Comparison of ENCODE assay signal across 8 cellular contexts in genomic region chr9:36903541-36904435, GRCh38.
A peak's percentile ranks its signal among the peaks of the same experiment; 100 is the strongest.
DNase-seq lines count a peak whose midpoint lies in the region; ATAC-seq, FAIRE-seq and TF ChIP-seq lines count a peak whose summit lies in the region.

No MANE protein-coding gene starts in this region.

- H2AFZ ChIP-seq in Karpas-422 (ENCODE audit: low read length) = no peak overlapping the region

- TF ChIP-seq POLR2A in A549 (IDR thresholded peaks at IDR 0.05; ENCODE audit: low read length) = no peak
- TF ChIP-seq POLR2A in body of pancreas (IDR thresholded peaks at IDR 0.05) = no peak

- 53% methylated on average over 2 of the region's 4 CpGs for WGBS in A549 (ENCODE audit: missing lambda C conversion rate)
- WGBS in body of pancreas, 2 donors = 47 to 56% methylated on average over 4 of the region's 4 CpGs

- H3K9ac ChIP-seq in Karpas-422 (ENCODE audit: low read length) = no peak overlapping the region

- H3K4me2 ChIP-seq in A549 (no peak overlapping the region), Karpas-422 (ENCODE audit: low read depth, low read length, poor library complexity, severe bottlenecking) (no peak overlapping the region)

- H3K27ac ChIP-seq in A549 (no peak overlapping the region), body of pancreas (peak overlapping the region in 1 of 4 donors; percentile 29), Karpas-422 (ENCODE audit: low read length) (no peak overlapping the region)

- TF ChIP-seq EP300 in A549 (IDR thresholded peaks at IDR 0.05) = no peak

- DNase-seq in A549 (ENCODE audit: low read depth in 1 of 2, low spot score in 1 of 2) = peak in 1 of 2 experiments; percentile 66
- DNase-seq in GM19239 (ENCODE audit: insufficient read length, low spot score) = no peak
- DNase-seq in LoVo (ENCODE audit: low spot score) = peak; percentile 58
- DNase-seq in body of pancreas = peak; percentile 20 to 90 (median 35)
- DNase-seq in stimulated activated CD8-positive, alpha-beta memory T cell treated with anti-CD3 and anti-CD28 coated beads, Interleukin-12 subunit alpha, Interleukin-12 subunit beta, amount 100 ng/mL, for 4 hours (ENCODE audit: low read depth) = peak; percentile 6
- no peak for DNase-seq in NCI-H1436 treated with DMSO at 0.1 percent for 48 hours (lab: John Stamatoyannopoulos, UW)
- DNase-seq in Karpas-422 = no peak
- DNase-seq in NCI-H446 (lab: John Stamatoyannopoulos, UW) = no peak

- H3K79me2 ChIP-seq in Karpas-422 (ENCODE audit: low read length) = peaks cover 47% of the 10 kb centered on the region

- H4K20me1 ChIP-seq in Karpas-422 (ENCODE audit: insufficient read depth, low read depth, low read length) = peaks cover 11% of the 10 kb centered on the region; the same call in 1 of the 2 replicates

- H3K36me3 ChIP-seq in body of pancreas (replicated peaks in 1 of 2; ENCODE audit: insufficient read depth in 1 of 2, low read depth in 2 of 2) (no peaks in the 10 kb centered on the region), Karpas-422 (ENCODE audit: insufficient read depth, low read length) (peaks cover 31% of the 10 kb centered on the region)

- no peak for TF ChIP-seq CTCF in A549 (IDR thresholded peaks at IDR 0.05)
- TF ChIP-seq CTCF in body of pancreas (IDR thresholded peaks at IDR 0.05) = no peak

- POLR2A ChIA-PET in A549 (lab: Yijun Ruan, JAX) = no interaction called here

- no peaks in the 10 kb centered on the region for H3K9me3 ChIP-seq in A549
- no peaks in the 10 kb centered on the region for H3K9me3 ChIP-seq in body of pancreas
- no peaks in the 10 kb centered on the region for H3K9me3 ChIP-seq in Karpas-422 (ENCODE audit: low read length)

- no peaks in the 10 kb centered on the region for H3K9me2 ChIP-seq in Karpas-422 (replicated peaks; ENCODE audit: insufficient read depth, low read length)

- no peak for FAIRE-seq in A549 (lab: Jason Lieb, UNC)
- FAIRE-seq in GM19239 (lab: Jason Lieb, UNC) = peak; percentile 63

- intact Hi-C loops in body of pancreas (cut with DNase I) = no loop called here

- H3K4me3 ChIP-seq in A549 = no peak overlapping the region
- H3K4me3 ChIP-seq in body of pancreas = no peak overlapping the region
- H3K4me3 ChIP-seq in Karpas-422 (ENCODE audit: low read length) = no peak overlapping the region

- peak; percentile 42 to 72; a peak in 3 of 6 replicates for ATAC-seq in A549
- no peak for ATAC-seq in body of pancreas

- H3K4me1 ChIP-seq in A549 (peaks cover 6% of the 10 kb centered on the region; the same call in 2 of the 3 replicates), body of pancreas (no peaks in the 10 kb centered on the region), Karpas-422 (ENCODE audit: low read length) (no peaks in the 10 kb centered on the region)

- H3K27me3 ChIP-seq in body of pancreas (no peaks in the 10 kb centered on the region), Karpas-422 (ENCODE audit: low read length) (no peaks in the 10 kb centered on the region)

- TF ChIP-seq RAD21 in A549 (conservative IDR thresholded peaks at IDR 0.05 in 1 of 2, IDR thresholded peaks at IDR 0.05 in 1 of 2) = no peak

- CTCF ChIA-PET in A549 (lab: Yijun Ruan, JAX) = interaction anchor here (0.6 to 5.2 kb wide), 11 partner anchors 10 to 519 kb away, joined by 3 to 31 read pairs (median 4); partner anchors contain the start of gene GRHPR

TF ChIP-seq in A549, 52 proteins besides CTCF, POLR2A, EP300 and RAD21:
- no peak for TF ChIP-seq GATA3 (IDR thresholded peaks at IDR 0.05; ENCODE audit: borderline replicate concordance)
- peak; percentile 62 for TF ChIP-seq ZFP36 (IDR thresholded peaks at IDR 0.05; ENCODE audit: borderline replicate concordance, partially characterized antibody)
- no peak for TF ChIP-seq FOSL2 (IDR thresholded peaks at IDR 0.05)
- TF ChIP-seq FOSL2 (CRISPR knock-in tag; IDR thresholded peaks at IDR 0.05) = peak; percentile 49; the same call in 1 of the 2 replicates
- peak; percentile 40; the same call in 1 of the 2 replicates for TF ChIP-seq USF2 (IDR thresholded peaks at IDR 0.05)

Comparison
In these comparisons a context has a peak if more than half of its experiments do, and no peak if none do; other contexts are left out.
1. DNase-seq: peak in LoVo (single experiment), body of pancreas (4 of 4) and stimulated activated CD8-positive, alpha-beta memory T cell treated with anti-CD3 and anti-CD28 coated beads, Interleukin-12 subunit alpha, Interleukin-12 subunit beta, amount 100 ng/mL, for 4 hours (single experiment); none in GM19239 (single experiment), NCI-H1436 treated with DMSO at 0.1 percent for 48 hours (single experiment), Karpas-422 (single experiment) and NCI-H446 (0 of 2).